Comparison of ENCODE assay signal across 8 cellular contexts in genomic region chr4:54233128-54233696, GRCh38. TPM values are rescaled to one million over a fixed set of nuclear protein-coding genes. Genes with fewer than 3 reads are reported as not detected.
DNase-seq lines count a peak whose midpoint lies in the region; ATAC-seq and TF ChIP-seq lines count a peak whose summit lies in the region.

No MANE protein-coding gene starts in this region.

- TF ChIP-seq CTCF in GM12873 (IDR thresholded peaks at IDR 0.05; ENCODE audit: insufficient read depth, low read depth, low read length, missing control alignments) (peak; percentile 79), right atrium auricular region (IDR thresholded peaks at IDR 0.05) (peak; percentile 54 to 74), uterus (IDR thresholded peaks at IDR 0.05) (peak; percentile 73 to 85 (median 78))

- H3K36me3 ChIP-seq in right atrium auricular region (no peaks in the 10 kb centered on the region), uterus (no peaks in the 10 kb centered on the region)

- peak in 1 of 2 donors; percentile 10 for TF ChIP-seq POLR2A in uterus (IDR thresholded peaks at IDR 0.05)

- H3K4me1 ChIP-seq in right atrium auricular region: peaks cover 0 to 51% of the 10 kb centered on the region in 2 donors
- peaks cover 0 to 13% of the 10 kb centered on the region in 2 donors for H3K4me1 ChIP-seq in uterus

- H3K9me3 ChIP-seq in right atrium auricular region (no peaks in the 10 kb centered on the region), uterus (no peaks in the 10 kb centered on the region)

- H3K4me3 ChIP-seq in right atrium auricular region (peak overlapping the region; percentile 52 to 64), uterus (peak overlapping the region; percentile 49 to 59)

- intact Hi-C loops in uterus (cut with DNase I; ENCODE audit: low total_unique reads): loop anchor here (5.0 to 10.0 kb wide), 2 partner anchors 1038 to 1216 kb away; no protein-coding TSS in a partner anchor

- peak; percentile 76 for DNase-seq in NCI-H1092 treated with DMSO at 0.1 percent for 48 hours (lab: John Stamatoyannopoulos, UW)
- peak; percentile 27 to 83 (median 56) for DNase-seq in T-helper 2 cell
- DNase-seq in amygdala (lab: John Stamatoyannopoulos, UW): peak in 55 of 56 donors; percentile 2 to 87 (median 57)
- peak; percentile 77 for DNase-seq in right atrium auricular region (ENCODE audit: low spot score)
- peak; percentile 81 for DNase-seq in putamen (ENCODE audit: low spot score)
- peak; percentile 82 to 86 for DNase-seq in uterus

- H3K27ac ChIP-seq in right atrium auricular region (peak overlapping the region; percentile 68 to 75), uterus (peak overlapping the region; percentile 82 to 86)

- ATAC-seq in HG02610 (IDR thresholded peaks at IDR 0.05; ENCODE audit: unreplicated experiment): peak; percentile 94

- H3K27me3 ChIP-seq in right atrium auricular region (peaks cover 17 to 39% of the 10 kb centered on the region in 2 donors), uterus (peaks cover 32 to 37% of the 10 kb centered on the region in 2 donors)

RNA-seq across cellular contexts. Expression of gene PDGFRA, which starts 4.1 kb away (rescaled TPM):
- total RNA-seq in right atrium auricular region (10 to 100 TPM; 25.3 to 42.8 TPM), uterus (100 to 1,000 TPM in 3 of 4 donors, 10 to 100 TPM in 1; 96.8 to 409 (median 226) TPM)

Comparison
In these comparisons a context has a peak if more than half of its experiments do, and no peak if none do; other contexts are left out.
1. Peak in every context shown above with its lines: DNase-seq, ATAC-seq, H3K4me3 ChIP-seq and H3K27ac ChIP-seq.